In the genomic region with DNA sequence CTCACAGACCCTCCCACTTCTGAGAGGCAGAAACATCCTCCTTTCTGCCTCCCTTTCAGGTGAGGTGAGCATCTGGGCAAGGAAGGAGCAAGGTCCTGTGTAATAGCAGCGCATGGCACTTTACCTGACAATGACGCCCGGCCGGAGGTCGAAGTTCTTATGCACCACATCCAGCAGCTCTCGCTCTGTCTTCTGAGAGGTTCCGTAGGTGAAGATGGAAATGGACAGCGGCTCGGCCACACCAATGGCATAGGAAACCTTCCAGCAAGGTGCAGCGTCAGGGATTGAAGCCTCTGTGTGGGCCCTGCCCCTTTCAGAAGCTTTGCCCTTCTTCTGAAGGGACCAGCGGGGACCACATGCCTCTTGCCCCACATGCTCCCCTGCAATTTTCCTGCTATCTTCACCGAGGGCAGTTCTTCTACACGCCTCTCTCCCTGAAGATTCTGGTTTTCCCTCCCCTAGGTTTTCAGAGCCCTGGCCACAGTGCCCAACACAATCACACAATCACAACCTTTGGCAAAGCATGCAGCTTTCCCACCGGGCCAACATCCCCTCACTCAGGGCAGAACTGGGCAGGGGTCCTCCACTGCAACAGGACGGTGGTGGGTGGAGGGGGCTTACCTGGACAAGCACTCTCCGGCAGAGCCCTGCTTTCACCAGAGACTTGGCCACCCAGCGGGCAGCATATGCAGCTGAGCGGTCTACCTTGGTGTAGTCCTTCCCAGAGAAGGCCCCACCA, we compare ENCODE assay signal across 31 cellular contexts. TPM values are rescaled to one million over a fixed set of nuclear protein-coding genes. Genes with fewer than 3 reads are reported as not detected.
"Had no signal": no experiment of that assay in that cellular context is flagged by ENCODE, and none has a peak within 500 bp of the region (broad histone marks: within the 10 kb centered on the region; RNA-seq: fewer than 3 reads in every experiment).

No MANE protein-coding gene starts in this region.

- H3K4me3 ChIP-seq: gastroesophageal sphincter, left ventricle myocardium inferior, skin epidermis, thyroid gland, upper lobe of right lung had no signal

- FAIRE-seq: bronchial epithelial cell, endothelial cell of umbilical vein had no signal

- DNase-seq: activated CD4-positive, alpha-beta T cell treated with anti-CD3 and anti-CD28 coated beads for 48 hours; activated CD4-positive, alpha-beta T cell treated with anti-CD3 and anti-CD28 coated beads, Interleukin-2, amount 50 U/mL, for 48 hours; activated naive CD4-positive, alpha-beta T cell; activated T-cell treated with anti-CD3 and anti-CD28 coated beads, Interleukin-2, amount 50 U/mL, for 48 hours; cortex of kidney; effector memory CD8-positive, alpha-beta T cell; left ventricle myocardium inferior; mammary epithelial cell; naive B cell; nephron progenitor cell; nucleus accumbens; SK-N-SH; stimulated activated CD4-positive, alpha-beta T cell treated with anti-CD3 and anti-CD28 coated beads, Interleukin-4, amount 100 ng/mL, for 4 hours; stimulated activated CD8-positive, alpha-beta memory T cell treated with anti-CD3 and anti-CD28 coated beads, Interleukin-4, amount 100 ng/mL, for 48 hours; stimulated activated naive CD8-positive, alpha-beta T cell treated with anti-CD3 and anti-CD28 coated beads, Interleukin-15, amount 100 ng/mL, for 72 hours; SW 1271; T-helper 9 cell; thyroid gland; upper lobe of right lung; WERI-Rb-1 had no signal

- H3K36me3 ChIP-seq: gastroesophageal sphincter, left ventricle myocardium inferior, thyroid gland, upper lobe of right lung, WERI-Rb-1 had no signal

- H3K27ac ChIP-seq: gastroesophageal sphincter, left ventricle myocardium inferior, skin epidermis, thyroid gland, upper lobe of right lung, WERI-Rb-1 had no signal

- ATAC-seq: activated CD4-positive, CD25-positive, alpha-beta regulatory T cell treated with anti-CD3 and anti-CD28 coated beads, Interleukin-2, amount 50 U/mL, for 24 hours; activated naive CD4-positive, alpha-beta T cell treated with anti-CD3 and anti-CD28 coated beads, Interleukin-2, amount 50 U/mL, for 72 hours; effector memory CD8-positive, alpha-beta T cell; gastroesophageal sphincter; sciatic nerve; stimulated activated memory B cell treated with anti-CD40 and anti-IgM and Interleukin-4, amounts not matched to agents 10 μg/mL and 1 μg/mL and 100 μg/mL, for 72 hours; stimulated activated naive CD8-positive, alpha-beta T cell treated with anti-CD3 and anti-CD28 coated beads, Interleukin-15, amount 100 ng/mL, for 72 hours; upper lobe of right lung had no signal

- H3K4me2 ChIP-seq: SK-N-SH had no signal

- H3K27me3 ChIP-seq: gastroesophageal sphincter, thyroid gland, upper lobe of right lung had no signal

- H3K4me1 ChIP-seq: gastroesophageal sphincter, thyroid gland, upper lobe of right lung had no signal

- H3K9me3 ChIP-seq: gastroesophageal sphincter, left ventricle myocardium inferior, SK-N-SH, thyroid gland, upper lobe of right lung had no signal

- H3K9ac ChIP-seq: SK-N-SH had no signal

RNA-seq across cellular contexts. Expression of gene MAT1A, which starts 14.9 kb away (rescaled TPM):
- total RNA-seq: activated naive CD4-positive, alpha-beta T cell treated with anti-CD3 and anti-CD28 coated beads, Interleukin-2, amount 50 U/mL, for 72 hours; activated T-helper 2 cell treated with anti-CD3 and anti-CD28 coated beads, Interferon-gamma antibody, Interleukin-2, Interleukin-4, amounts not matched to agents 10 μg/mL and 5 μg/mL and 100 μg/mL, durations not matched to agents 14 hours and 24 hours and 36 hours; bronchial epithelial cell; endothelial cell of umbilical vein; fibroblast of lung; fibroblast of villous mesenchyme; gastroesophageal sphincter; left ventricle myocardium inferior; sciatic nerve had no signal
- polyA plus RNA-seq: endothelial cell of umbilical vein, fibroblast of lung had no signal
